30 cellular contexts compared by ENCODE assay signal in the genomic region with DNA sequence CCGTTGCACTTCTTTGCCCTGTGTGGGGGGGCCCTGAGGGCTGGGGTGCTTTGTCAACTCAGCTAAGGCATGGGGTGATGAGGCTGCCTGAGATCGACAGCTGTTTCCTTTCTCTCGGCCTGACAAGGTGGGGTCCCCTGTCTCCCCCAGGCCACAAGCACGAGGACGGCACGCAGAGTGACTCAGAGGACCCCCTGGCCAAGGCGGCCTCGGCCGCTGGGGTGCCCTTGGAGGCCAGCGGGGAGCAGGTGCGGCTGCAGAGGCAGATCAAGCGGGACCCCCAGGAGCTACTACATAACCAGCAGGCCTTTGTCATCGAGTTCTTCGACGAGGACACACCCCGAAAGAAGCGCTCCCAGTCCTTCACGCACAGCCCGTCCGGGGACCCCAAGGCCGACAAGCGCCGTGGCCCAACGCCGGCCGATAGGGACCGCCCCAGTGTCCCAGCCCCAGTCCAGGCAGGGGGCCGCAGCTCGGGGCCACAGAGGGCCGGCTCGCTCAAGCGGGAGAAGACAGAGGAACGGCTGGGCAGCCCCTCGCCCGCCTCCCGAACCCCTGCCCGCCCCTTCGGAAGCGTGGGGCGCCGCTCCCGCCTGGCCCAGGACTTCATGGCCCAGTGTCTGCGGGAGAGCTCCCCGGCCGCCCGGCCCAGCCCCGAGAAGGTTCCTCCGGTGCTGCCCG. TPM values are rescaled to one million over a fixed set of nuclear protein-coding genes. Genes with fewer than 3 reads are reported as not detected.
A peak's percentile ranks its signal among the peaks of the same experiment; 100 is the strongest.
DNase-seq lines count a peak whose midpoint lies in the region; ATAC-seq and TF ChIP-seq lines count a peak whose summit lies in the region.
"Had no signal": no experiment of that assay in that cellular context is flagged by ENCODE, and none has a peak within 500 bp of the region (broad histone marks: within the 10 kb centered on the region; RNA-seq: fewer than 3 reads in every experiment).

No MANE protein-coding gene starts in this region.

- H3K9me3 ChIP-seq in breast epithelium = no peaks in the 10 kb centered on the region
- H3K9me3 ChIP-seq in aorta (ENCODE audit: control insufficient read depth, low read length) = no peaks in the 10 kb centered on the region
- H3K9me3 ChIP-seq: heart right ventricle, pancreas, thoracic aorta had no signal

- no peak overlapping the region for H3K4me3 Mint-ChIP-seq in MCF 10A (ENCODE audit: unreplicated experiment)
- H3K4me3 Mint-ChIP-seq: activated CD4-positive, alpha-beta T cell treated with anti-CD3 and anti-CD28 coated beads, Interleukin-2, amount 10 ng/mL, durations not matched to agents 24 days and 14 days; activated naive CD8-positive, alpha-beta T cell treated with anti-CD3 and anti-CD28 coated beads, Interleukin-2, amount 50 U/mL, for 24 hours; activated T-cell treated with anti-CD3 and anti-CD28 coated beads, Interleukin-2, amount 50 U/mL, for 4 hours; CD8-positive, alpha-beta memory T cell; GM23338; nephron progenitor cell; stimulated activated naive CD8-positive, alpha-beta T cell treated with anti-CD3 and anti-CD28 coated beads, Interleukin-15, Interleukin-2, amounts not matched to agents 100 ng/mL and 50 ng/mL, for 24 hours had no signal

- H3K27me3 Mint-ChIP-seq in MCF 10A (ENCODE audit: insufficient read depth, unreplicated experiment) = no peaks in the 10 kb centered on the region
- H3K27me3 Mint-ChIP-seq: activated CD4-positive, alpha-beta T cell treated with anti-CD3 and anti-CD28 coated beads, Interleukin-2, amount 10 ng/mL, durations not matched to agents 24 days and 14 days; activated naive CD8-positive, alpha-beta T cell treated with anti-CD3 and anti-CD28 coated beads, Interleukin-2, amount 50 U/mL, for 24 hours; stimulated activated naive CD8-positive, alpha-beta T cell treated with anti-CD3 and anti-CD28 coated beads, Interleukin-15, Interleukin-2, amounts not matched to agents 100 ng/mL and 50 ng/mL, for 24 hours had no signal

- DNase-seq in MCF 10A (ENCODE audit: unreplicated experiment) (no peak), breast epithelium (ENCODE audit: low spot score in 2 of 2) (no peak), RWPE1 (ENCODE audit: low spot score) (no peak), iPS-NIHi11 (ENCODE audit: low spot score) (peak; percentile 21), aorta (peak; percentile 29 to 76), occipital lobe (lab: John Stamatoyannopoulos, UW) (no peak)
- no peak for DNase-seq in activated CD4-positive, CD25-positive, alpha-beta regulatory T cell (lab: John Stamatoyannopoulos, UW)
- DNase-seq: activated CD4-positive, alpha-beta T cell treated with anti-CD3 and anti-CD28 coated beads, Interleukin-2, amount 10 ng/mL, durations not matched to agents 24 days and 14 days; activated naive CD8-positive, alpha-beta T cell treated with anti-CD3 and anti-CD28 coated beads, Interleukin-2, amount 50 U/mL, for 24 hours; activated T-cell treated with anti-CD3 and anti-CD28 coated beads, Interleukin-2, amount 50 U/mL, for 4 hours; central memory CD4-positive, alpha-beta T cell; dermis blood vessel endothelial cell; NCI-H1930; NCI-H526; nephron progenitor cell; SHP77; stimulated activated CD4-positive, alpha-beta T cell treated with anti-CD3 and anti-CD28 coated beads, Interleukin-2, amount 100 ng/mL, for 24 hours; stimulated activated CD8-positive, alpha-beta memory T cell treated with anti-CD3 and anti-CD28 coated beads, Interleukin-4, amount 100 ng/mL, for 48 hours had no signal

- no peak for ATAC-seq in aorta (ENCODE audit: low FRiP score)
- ATAC-seq: activated naive CD8-positive, alpha-beta T cell treated with anti-CD3 and anti-CD28 coated beads, Interleukin-2, amount 50 U/mL, for 24 hours; activated T-cell treated with anti-CD3 and anti-CD28 coated beads, Interleukin-2, amount 50 U/mL, for 4 hours; esophagus mucosa; GM23338; heart right ventricle; pancreas had no signal

- H3K4me3 ChIP-seq in breast epithelium (no peak overlapping the region), aorta (ENCODE audit: low read length in 2 of 2) (no peak overlapping the region)
- H3K4me3 ChIP-seq: GM23338, heart right ventricle, pancreas, smooth muscle cell, thoracic aorta had no signal

- TF ChIP-seq CTCF in MCF 10A (IDR thresholded peaks at IDR 0.05; ENCODE audit: unreplicated experiment) (no peak), breast epithelium (IDR thresholded peaks at IDR 0.05) (no peak), RWPE1 (conservative IDR thresholded peaks at IDR 0.05; ENCODE audit: low read depth) (no peak)

- H3K4me1 Mint-ChIP-seq in MCF 10A (ENCODE audit: insufficient read depth, unreplicated experiment) = no peaks in the 10 kb centered on the region
- H3K4me1 Mint-ChIP-seq: activated CD4-positive, alpha-beta T cell treated with anti-CD3 and anti-CD28 coated beads, Interleukin-2, amount 10 ng/mL, durations not matched to agents 24 days and 14 days; activated naive CD8-positive, alpha-beta T cell treated with anti-CD3 and anti-CD28 coated beads, Interleukin-2, amount 50 U/mL, for 24 hours; CD8-positive, alpha-beta memory T cell; GM23338 had no signal

- CTCF ChIA-PET in MCF 10A (lab: Yijun Ruan, JAX) = interaction anchor here (1.1 to 1.8 kb wide), 2 partner anchors 12 to 161 kb away, joined by 3 to 5 read pairs; no protein-coding TSS in a partner anchor
- CTCF ChIA-PET in RWPE1 (lab: Yijun Ruan, JAX) = interaction anchor here (0.6 kb wide), 2 partner anchors 184 to 644 kb away, joined by 4 to 6 read pairs; no protein-coding TSS in a partner anchor

- intact Hi-C loops in MCF 10A (cut with micrococcal nuclease) (no loop called here), breast epithelium (cut with DNase I; ENCODE audit: low total_unique reads) (no loop called here), aorta (cut with DNase I) (no loop called here)

- H3K27me3 ChIP-seq in breast epithelium (no peaks in the 10 kb centered on the region), aorta (ENCODE audit: control insufficient read depth in 1 of 2, insufficient read depth in 2 of 2, low read length in 1 of 2) (no peaks in the 10 kb centered on the region)
- H3K27me3 ChIP-seq: heart right ventricle, pancreas had no signal

- POLR2A ChIA-PET in MCF 10A (lab: Yijun Ruan, JAX) = interaction anchor here (0.9 kb wide), 1 partner anchor 10 kb away, joined by 4 read pairs; no protein-coding TSS in a partner anchor
- POLR2A ChIA-PET in RWPE1 (lab: Yijun Ruan, JAX; ENCODE audit: low non-redundant PET) = no interaction called here

- H3K4me1 ChIP-seq in breast epithelium (no peaks in the 10 kb centered on the region), aorta (ENCODE audit: control insufficient read depth in 1 of 2, insufficient read depth in 2 of 2, low read length in 2 of 2) (no peaks in the 10 kb centered on the region)
- H3K4me1 ChIP-seq: pancreas had no signal

- no peaks in the 10 kb centered on the region for H3K9me3 Mint-ChIP-seq in MCF 10A (ENCODE audit: unreplicated experiment)
- H3K9me3 Mint-ChIP-seq: activated CD4-positive, alpha-beta T cell treated with anti-CD3 and anti-CD28 coated beads, Interleukin-2, amount 10 ng/mL, durations not matched to agents 24 days and 14 days; activated naive CD8-positive, alpha-beta T cell treated with anti-CD3 and anti-CD28 coated beads, Interleukin-2, amount 50 U/mL, for 24 hours; activated T-cell treated with anti-CD3 and anti-CD28 coated beads, Interleukin-2, amount 50 U/mL, for 4 hours; CD8-positive, alpha-beta memory T cell; GM23338; nephron progenitor cell; stimulated activated naive CD8-positive, alpha-beta T cell treated with anti-CD3 and anti-CD28 coated beads, Interleukin-15, Interleukin-2, amounts not matched to agents 100 ng/mL and 50 ng/mL, for 24 hours had no signal

- TSS peak; percentile 42 for BruUV-seq in MCF 10A (replicated peaks; lab: Mats Ljungman, UMichigan)

- H3K36me3 ChIP-seq in breast epithelium (no peaks in the 10 kb centered on the region), aorta (ENCODE audit: control insufficient read depth in 1 of 2, insufficient read depth in 2 of 2, low read length in 1 of 2) (peaks cover 0 to 14% of the 10 kb centered on the region in 2 donors)

- no peak overlapping the region for H3K27ac ChIP-seq in breast epithelium
- H3K27ac ChIP-seq in RWPE1 = peak overlapping the region; percentile 74
- no peak overlapping the region for H3K27ac ChIP-seq in aorta (ENCODE audit: low read depth in 1 of 2, low read length in 2 of 2)
- H3K27ac ChIP-seq: heart right ventricle, pancreas, thoracic aorta had no signal

- TF ChIP-seq POLR2A in breast epithelium (IDR thresholded peaks at IDR 0.05) = no peak

- peaks cover 28% of the 10 kb centered on the region for H3K36me3 Mint-ChIP-seq in MCF 10A (ENCODE audit: insufficient read depth, unreplicated experiment)

- H3K27ac Mint-ChIP-seq in MCF 10A (ENCODE audit: low read depth, unreplicated experiment) = no peak overlapping the region
- H3K27ac Mint-ChIP-seq: activated CD4-positive, alpha-beta T cell treated with anti-CD3 and anti-CD28 coated beads, Interleukin-2, amount 10 ng/mL, durations not matched to agents 24 days and 14 days; activated naive CD8-positive, alpha-beta T cell treated with anti-CD3 and anti-CD28 coated beads, Interleukin-2, amount 50 U/mL, for 24 hours; CD8-positive, alpha-beta memory T cell; GM23338; nephron progenitor cell; stimulated activated naive CD8-positive, alpha-beta T cell treated with anti-CD3 and anti-CD28 coated beads, Interleukin-15, Interleukin-2, amounts not matched to agents 100 ng/mL and 50 ng/mL, for 24 hours had no signal

- WGBS in aorta, 2 donors = 93 to 94% methylated on average over 44 to 49 of the region's 49 CpGs

RNA-seq across cellular contexts. Expression of gene CEP170B, which starts 18.8 kb away (rescaled TPM):
- 61.8 and 77.4 TPM in 2 replicates for total RNA-seq in MCF 10A (2022)
- total RNA-seq in breast epithelium = 10 to 100 TPM; 10.1 to 14.8 (median 13.8) TPM
- total RNA-seq in aorta = 10 to 100 TPM; 30.0 to 36.2 TPM
- polyA plus RNA-seq in aorta = 10 to 100 TPM in 1 of 2 donors, 1 to 10 TPM in 1; 6.4 to 16.2 TPM
- 22.8 TPM for total RNA-seq in occipital lobe
- polyA plus RNA-seq: CD8-positive, alpha-beta memory T cell had no signal

RNA-seq across cellular contexts. Expression of gene PLD4, which starts 40.9 kb away (rescaled TPM):
- total RNA-seq in MCF 10A (2022) (not detected in 2 replicates), breast epithelium (1 to 10 TPM in 1 of 3 donors, under 1 TPM in 1, not detected in 1; 0.33 to 4.0 TPM), aorta (1 to 10 TPM in 1 of 2 donors, under 1 TPM in 1; 0.62 to 1.7 TPM), occipital lobe (5.8 TPM)
- under 1 TPM in 1 of 2 donors, not detected in 1; 0.38 TPM for polyA plus RNA-seq in aorta
- total RNA-seq: activated CD8-positive, alpha-beta memory T cell treated with anti-CD3 and anti-CD28 coated beads for 36 hours; Daoy; fibroblast of villous mesenchyme; GM23338; lung microvascular endothelial cell had no signal
- polyA plus RNA-seq: CD8-positive, alpha-beta memory T cell; GM23338 had no signal

Comparison
In these comparisons a context has a peak if more than half of its experiments do, and no peak if none do; other contexts are left out.
1. DNase-seq: peak in iPS-NIHi11 (single experiment) and aorta (2 of 2); none in MCF 10A (single experiment), breast epithelium (0 of 2), RWPE1 (single experiment), activated CD4-positive, CD25-positive, alpha-beta regulatory T cell (0 of 4) and occipital lobe (single experiment).